ENCODE assay signal across 8 cellular contexts in genomic region chr22:36405671-36406070, GRCh38. TPM values are rescaled to one million over a fixed set of nuclear protein-coding genes. Genes with fewer than 3 reads are reported as not detected.
DNase-seq lines count a peak whose midpoint lies in the region; ATAC-seq and TF ChIP-seq lines count a peak whose summit lies in the region.

No MANE protein-coding gene starts in this region.

- peaks cover 64 to 100% (median 86%) of the 10 kb centered on the region in 10 experiments for H3K4me1 ChIP-seq in BLaER1 treated with 17β-estradiol and CSF1 and Interleukin-3, amounts not matched to agents 10 nM and 100 nM

- H3K4me3 Mint-ChIP-seq in activated CD4-positive, alpha-beta T cell treated with anti-CD3 and anti-CD28 coated beads, Interleukin-2, amount 10 ng/mL, durations not matched to agents 7 days and 5 days, result peak overlapping the region; percentile 44
- no peak overlapping the region for H3K4me3 Mint-ChIP-seq in osteocyte (ENCODE audit: unreplicated experiment)

- DNase-seq in activated CD4-positive, alpha-beta T cell treated with anti-CD3 and anti-CD28 coated beads, Interleukin-2, amount 10 ng/mL, durations not matched to agents 7 days and 5 days, result peak; percentile 77
- DNase-seq in kidney epithelial cell (ENCODE audit: low read depth) (no peak), brain microvascular endothelial cell (no peak), osteocyte (ENCODE audit: extremely low spot score, unreplicated experiment) (no peak), DMS 273 (lab: John Stamatoyannopoulos, UW; ENCODE audit: unreplicated experiment) (no peak)

- no peaks in the 10 kb centered on the region for H4K20me1 ChIP-seq in BLaER1 treated with 17β-estradiol and CSF1 and Interleukin-3, amounts not matched to agents 10 nM and 100 nM

- H3K27me3 Mint-ChIP-seq in activated CD4-positive, alpha-beta T cell treated with anti-CD3 and anti-CD28 coated beads, Interleukin-2, amount 10 ng/mL, durations not matched to agents 7 days and 5 days, result no peaks in the 10 kb centered on the region
- no peaks in the 10 kb centered on the region for H3K27me3 Mint-ChIP-seq in osteocyte (ENCODE audit: unreplicated experiment)

- H3K4me3 ChIP-seq in BLaER1 treated with 17β-estradiol and CSF1 and Interleukin-3, amounts not matched to agents 10 nM and 100 nM, result peak overlapping the region in 2 of 10 experiments; percentile 6 to 11; a peak in 4 of 20 replicates
- H3K4me3 ChIP-seq in kidney epithelial cell (ENCODE audit: low read depth, low read length) (no peak overlapping the region), brain microvascular endothelial cell (ENCODE audit: low read depth, low read length) (no peak overlapping the region)

- peak overlapping the region; percentile 11 to 89 (median 85); a peak in 21 of 22 replicates for H3K9ac ChIP-seq in BLaER1 treated with 17β-estradiol and CSF1 and Interleukin-3, amounts not matched to agents 10 nM and 100 nM

- H3K4me1 Mint-ChIP-seq in activated CD4-positive, alpha-beta T cell treated with anti-CD3 and anti-CD28 coated beads, Interleukin-2, amount 10 ng/mL, durations not matched to agents 7 days and 5 days, result peaks cover 64% of the 10 kb centered on the region
- peaks cover 12% of the 10 kb centered on the region for H3K4me1 Mint-ChIP-seq in osteocyte (ENCODE audit: unreplicated experiment)

- no peaks in the 10 kb centered on the region for H3K36me3 ChIP-seq in BLaER1 treated with 17β-estradiol and CSF1 and Interleukin-3, amounts not matched to agents 10 nM and 100 nM
- H3K36me3 ChIP-seq in KOPT-K1 (ENCODE audit: insufficient read depth, low read length) (no peaks in the 10 kb centered on the region), kidney epithelial cell (ENCODE audit: control insufficient read depth, insufficient read depth, low read length) (no peaks in the 10 kb centered on the region), brain microvascular endothelial cell (replicated peaks) (no peaks in the 10 kb centered on the region)

- peaks cover 1% of the 10 kb centered on the region for H3K9me3 Mint-ChIP-seq in activated CD4-positive, alpha-beta T cell treated with anti-CD3 and anti-CD28 coated beads, Interleukin-2, amount 10 ng/mL, durations not matched to agents 7 days and 5 days
- no peaks in the 10 kb centered on the region for H3K9me3 Mint-ChIP-seq in osteocyte (ENCODE audit: unreplicated experiment)

- H3K27ac ChIP-seq in BLaER1 treated with 17β-estradiol and CSF1 and Interleukin-3, amounts not matched to agents 10 nM and 100 nM, result peak overlapping the region in 10 of 11 experiments; percentile 72 to 99 (median 97); a peak in 21 of 22 replicates
- H3K27ac ChIP-seq in KOPT-K1 (ENCODE audit: low read depth, low read length, poor library complexity, severe bottlenecking) (peak overlapping the region; percentile 76), brain microvascular endothelial cell (no peak overlapping the region)

- H3K4me2 ChIP-seq in BLaER1 treated with 17β-estradiol and CSF1 and Interleukin-3, amounts not matched to agents 10 nM and 100 nM, result peak overlapping the region; percentile 68 to 90 (median 84)

- TF ChIP-seq CTCF in kidney epithelial cell (IDR thresholded peaks at IDR 0.05; ENCODE audit: insufficient read depth, low read length, poor library complexity, severe bottlenecking) (peak; percentile 9), brain microvascular endothelial cell (IDR thresholded peaks at IDR 0.05; ENCODE audit: low read depth, low read length, missing control alignments) (no peak), osteocyte (IDR thresholded peaks at IDR 0.05) (no peak)

- CTCF ChIA-PET in activated CD4-positive, alpha-beta T cell treated with anti-CD3 and anti-CD28 coated beads, Interleukin-2, amount 10 ng/mL, durations not matched to agents 7 days and 5 days (lab: Charles Lee), result interaction anchor here (0.6 to 1.9 kb wide), 6 partner anchors 11 to 877 kb away, joined by 3 to 5 read pairs (median 4); no protein-coding TSS in a partner anchor

- POLR2A ChIA-PET in activated CD4-positive, alpha-beta T cell treated with anti-CD3 and anti-CD28 coated beads, Interleukin-2, amount 10 ng/mL, durations not matched to agents 7 days and 5 days (lab: Charles Lee), result no interaction called here

- ATAC-seq in GM21447 (IDR thresholded peaks at IDR 0.05; ENCODE audit: unreplicated experiment), result no peak

- H3K9me3 ChIP-seq in BLaER1 treated with 17β-estradiol and CSF1 and Interleukin-3, amounts not matched to agents 10 nM and 100 nM (replicated peaks in 1 of 11), result no peaks in the 10 kb centered on the region; a peak in 1 of 22 replicates
- H3K9me3 ChIP-seq in KOPT-K1 (ENCODE audit: insufficient read depth, low read length, poor library complexity, severe bottlenecking), result no peaks in the 10 kb centered on the region

- peaks cover 8% of the 10 kb centered on the region for H3K36me3 Mint-ChIP-seq in activated CD4-positive, alpha-beta T cell treated with anti-CD3 and anti-CD28 coated beads, Interleukin-2, amount 10 ng/mL, durations not matched to agents 7 days and 5 days (ENCODE audit: low read depth)
- no peaks in the 10 kb centered on the region for H3K36me3 Mint-ChIP-seq in osteocyte (ENCODE audit: unreplicated experiment)

- H3K27ac Mint-ChIP-seq in activated CD4-positive, alpha-beta T cell treated with anti-CD3 and anti-CD28 coated beads, Interleukin-2, amount 10 ng/mL, durations not matched to agents 7 days and 5 days, result peak overlapping the region; percentile 97
- no peak overlapping the region for H3K27ac Mint-ChIP-seq in osteocyte (ENCODE audit: unreplicated experiment)

- no peaks in the 10 kb centered on the region for H3K27me3 ChIP-seq in BLaER1 treated with 17β-estradiol and CSF1 and Interleukin-3, amounts not matched to agents 10 nM and 100 nM
- H3K27me3 ChIP-seq in kidney epithelial cell (ENCODE audit: control insufficient read depth, insufficient read depth, low read length) (no peaks in the 10 kb centered on the region), brain microvascular endothelial cell (replicated peaks) (no peaks in the 10 kb centered on the region)

- in situ Hi-C loops in brain microvascular endothelial cell (cut with HindIII; ENCODE audit: low pct_ligation_motif_present, low sequenced_read_pairs), result no loop called here

RNA-seq across cellular contexts. Expression of gene MYH9, which starts 17.9 kb away (rescaled TPM):
- 1,000 to 10,000 TPM in 1 of 2 experiments, 100 to 1,000 TPM in 1; 881 to 1,009 TPM for total RNA-seq in activated CD4-positive, alpha-beta T cell treated with anti-CD3 and anti-CD28 coated beads, Interleukin-2, amount 10 ng/mL, durations not matched to agents 7 days and 5 days
- total RNA-seq in kidney epithelial cell, result 1,580 and 1,647 TPM in 2 replicates
- total RNA-seq in osteocyte, result 938 and 1,044 TPM in 2 replicates
